ENCODE assay signal across 8 cellular contexts in genomic region chrX:119880552-119881437, GRCh38. TPM values are rescaled to one million over a fixed set of nuclear protein-coding genes. Genes with fewer than 3 reads are reported as not detected.
DNase-seq lines count a peak whose midpoint lies in the region; ATAC-seq and TF ChIP-seq lines count a peak whose summit lies in the region.

No MANE protein-coding gene starts in this region.

- H3K4me1 ChIP-seq in Loucy (ENCODE audit: insufficient read depth, low read length, poor library complexity, severe bottlenecking) (no peaks in the 10 kb centered on the region), lung (ENCODE audit: control insufficient read depth in 2 of 2, insufficient read depth in 2 of 2, low read length in 2 of 2) (no peaks in the 10 kb centered on the region)

- H3K36me3 ChIP-seq in Loucy (ENCODE audit: insufficient read depth, low read length) (no peaks in the 10 kb centered on the region), lung (ENCODE audit: control insufficient read depth in 2 of 2, insufficient read depth in 2 of 2, low read length in 2 of 2) (peaks cover 0 to 3% of the 10 kb centered on the region in 2 donors)

- H3K4me3 Mint-ChIP-seq in T-helper 1 cell treated with Interleukin-12 subunit alpha and Interleukin-12 subunit beta and Interleukin-4 antibody, amounts not matched to agents 30 μg/mL and 1 μg/mL, for 36 hours: no peak overlapping the region
- no peak overlapping the region for H3K4me3 Mint-ChIP-seq in chondrocyte (ENCODE audit: unreplicated experiment)

- H3K27ac ChIP-seq in lung (ENCODE audit: low read depth in 1 of 2, low read length in 1 of 2): no peak overlapping the region

- ATAC-seq in GM21825 (IDR thresholded peaks at IDR 0.05; ENCODE audit: unreplicated experiment): peak; percentile 86
- peak; percentile 66 for ATAC-seq in lung (ENCODE audit: insufficient read depth, low FRiP score)
- no peak for ATAC-seq in GM19455 (IDR thresholded peaks at IDR 0.05; ENCODE audit: unreplicated experiment)

- TF ChIP-seq CTCF in Loucy (conservative IDR thresholded peaks at IDR 0.05; ENCODE audit: low read length): peak; percentile 58
- TF ChIP-seq CTCF in chondrocyte (IDR thresholded peaks at IDR 0.05): peak; percentile 79
- peak; percentile 39 for TF ChIP-seq CTCF in lung (IDR thresholded peaks at IDR 0.05; ENCODE audit: control extremely low read depth, extremely low read depth)

- H3K9me2 ChIP-seq in Loucy (replicated peaks; ENCODE audit: low read depth, low read length): no peaks in the 10 kb centered on the region

- peaks cover 3% of the 10 kb centered on the region; the same call in 1 of the 2 replicates for H3K79me2 ChIP-seq in Loucy (ENCODE audit: insufficient read depth, low read length)

- no peak overlapping the region for H3K4me2 ChIP-seq in Loucy (ENCODE audit: low read depth, low read length, poor library complexity, severe bottlenecking)

- no peaks in the 10 kb centered on the region for H3K9me3 Mint-ChIP-seq in T-helper 1 cell treated with Interleukin-12 subunit alpha and Interleukin-12 subunit beta and Interleukin-4 antibody, amounts not matched to agents 30 μg/mL and 1 μg/mL, for 36 hours
- peaks cover 4% of the 10 kb centered on the region for H3K9me3 Mint-ChIP-seq in chondrocyte (ENCODE audit: low read depth)

- H3K9ac ChIP-seq in Loucy (ENCODE audit: low read depth, low read length, poor library complexity, severe bottlenecking): no peak overlapping the region

- no peak overlapping the region for H2AFZ ChIP-seq in Loucy (ENCODE audit: low read length)

- DNase-seq in activated naive CD4-positive, alpha-beta T cell treated with Interleukin-2 at 50 U/mL for 16 hours: peak; percentile 14
- no peak for DNase-seq in activated naive CD4-positive, alpha-beta T cell (lab: John Stamatoyannopoulos, UW)
- DNase-seq in chondrocyte (ENCODE audit: low spot score): no peak
- no peak for DNase-seq in lung (ENCODE audit: low spot score)

- H3K9me3 ChIP-seq in Loucy (ENCODE audit: insufficient read depth, low read depth, low read length) (no peaks in the 10 kb centered on the region), lung (ENCODE audit: control insufficient read depth in 2 of 2, insufficient read depth in 1 of 2, low read length in 1 of 2) (no peaks in the 10 kb centered on the region)

- no peaks in the 10 kb centered on the region for H3K27me3 Mint-ChIP-seq in T-helper 1 cell treated with Interleukin-12 subunit alpha and Interleukin-12 subunit beta and Interleukin-4 antibody, amounts not matched to agents 30 μg/mL and 1 μg/mL, for 36 hours (ENCODE audit: low read depth)
- no peaks in the 10 kb centered on the region for H3K27me3 Mint-ChIP-seq in chondrocyte (ENCODE audit: low read depth)

- H3K4me3 ChIP-seq in Loucy (ENCODE audit: low read length, poor library complexity, severe bottlenecking) (no peak overlapping the region), lung (no peak overlapping the region)

- H3K36me3 Mint-ChIP-seq in T-helper 1 cell treated with Interleukin-12 subunit alpha and Interleukin-12 subunit beta and Interleukin-4 antibody, amounts not matched to agents 30 μg/mL and 1 μg/mL, for 36 hours (ENCODE audit: low read depth): peaks cover 7% of the 10 kb centered on the region
- H3K36me3 Mint-ChIP-seq in chondrocyte (ENCODE audit: low read depth): peaks cover 2% of the 10 kb centered on the region

- H3K27me3 ChIP-seq in Loucy (ENCODE audit: insufficient read depth, low read length, poor library complexity, severe bottlenecking) (no peaks in the 10 kb centered on the region), lung (ENCODE audit: control insufficient read depth, insufficient read depth) (no peaks in the 10 kb centered on the region)

- peak overlapping the region; percentile 31 for H3K27ac Mint-ChIP-seq in T-helper 1 cell treated with Interleukin-12 subunit alpha and Interleukin-12 subunit beta and Interleukin-4 antibody, amounts not matched to agents 30 μg/mL and 1 μg/mL, for 36 hours
- peak overlapping the region; percentile 3 for H3K27ac Mint-ChIP-seq in chondrocyte (ENCODE audit: unreplicated experiment)

- H4K20me1 ChIP-seq in Loucy (ENCODE audit: insufficient read depth, low read length, poor library complexity, severe bottlenecking): no peaks in the 10 kb centered on the region

- 63 to 75% methylated on average over 11 of the region's 11 CpGs for WGBS in lung, 2 donors

- peaks cover 12% of the 10 kb centered on the region for H3K4me1 Mint-ChIP-seq in T-helper 1 cell treated with Interleukin-12 subunit alpha and Interleukin-12 subunit beta and Interleukin-4 antibody, amounts not matched to agents 30 μg/mL and 1 μg/mL, for 36 hours (ENCODE audit: low read depth)
- no peaks in the 10 kb centered on the region for H3K4me1 Mint-ChIP-seq in chondrocyte (ENCODE audit: low read depth)

- no peaks in the 10 kb centered on the region for H3F3A ChIP-seq in Loucy (ENCODE audit: low read depth)

RNA-seq across cellular contexts. Expression of gene NDUFA1, which starts 9.2 kb away (rescaled TPM):
- total RNA-seq in chondrocyte: 76.8 to 86.5 TPM (median 77.5 TPM) in 3 replicates
- total RNA-seq in lung: 10 to 100 TPM; 37.1 to 74.9 TPM
- 100 to 1,000 TPM; 100 to 247 TPM for polyA plus RNA-seq in lung

RNA-seq across cellular contexts. Expression of gene RNF113A, which starts 9.3 kb away (rescaled TPM):
- total RNA-seq in chondrocyte (12.7 to 17.4 TPM (median 14.8 TPM) in 3 replicates), lung (10 to 100 TPM; 11.0 to 13.5 TPM)
- 10 to 100 TPM; 16.3 to 17.0 TPM for polyA plus RNA-seq in lung

RNA-seq across cellular contexts. Expression of gene AKAP14, which starts 14.9 kb away (rescaled TPM):
- total RNA-seq in chondrocyte: not detected in 3 replicates
- 1 to 10 TPM; 7.2 to 7.9 TPM for total RNA-seq in lung
- polyA plus RNA-seq in lung: 10 to 100 TPM in 1 of 2 donors, 1 to 10 TPM in 1; 7.6 to 10.4 TPM

RNA-seq across cellular contexts. Expression of gene UPF3B, which starts 28.0 kb away (rescaled TPM):
- total RNA-seq in chondrocyte (6.3 to 7.8 TPM (median 7.2 TPM) in 3 replicates), lung (1 to 10 TPM; 5.5 to 8.5 TPM)
- 10 to 100 TPM in 1 of 2 donors, 1 to 10 TPM in 1; 5.0 to 11.7 TPM for polyA plus RNA-seq in lung
